Comparison of ENCODE assay signal across 19 cellular contexts in genomic region chr9:120376101-120376500, GRCh38.
"Had no signal": no experiment of that assay in that cellular context is flagged by ENCODE, and none has a peak within 500 bp of the region (broad histone marks: within the 10 kb centered on the region; RNA-seq: fewer than 3 reads in every experiment).

No MANE protein-coding gene starts in this region.

- H3K9me3 ChIP-seq: ovary, right lobe of liver, thoracic aorta had no signal

- H3K27me3 ChIP-seq: heart right ventricle, hepatocyte, ovary, right atrium auricular region, right lobe of liver, suprapubic skin, tibial artery, uterus had no signal

- DNase-seq: heart right ventricle; left ventricle myocardium inferior; naive thymus-derived CD8-positive, alpha-beta T cell; ovary; right lobe of liver; stimulated activated CD4-positive, alpha-beta T cell treated with anti-CD3 and anti-CD28 coated beads, Interleukin-12 subunit alpha, Interleukin-12 subunit beta, amount 100 ng/mL, for 4 hours; stimulated activated CD4-positive, alpha-beta T cell treated with anti-CD3 and anti-CD28 coated beads, Interleukin-15, amount 100 ng/mL, for 24 hours; stimulated activated CD4-positive, alpha-beta T cell treated with anti-CD3 and anti-CD28 coated beads, Interleukin-2, amount 100 ng/mL, for 24 hours; stimulated activated CD4-positive, alpha-beta T cell treated with anti-CD3 and anti-CD28 coated beads, Interleukin-4, amount 100 ng/mL, for 1 hour; stimulated activated naive B cell treated with anti-CD40 and anti-IgM and Interleukin-4, amounts not matched to agents 10 μg/mL and 1 μg/mL and 100 μg/mL, for 72 hours; tibial artery; trophoblast cell; uterus had no signal

- H3K4me1 ChIP-seq: heart right ventricle, left ventricle myocardium inferior, right atrium auricular region, right lobe of liver, suprapubic skin, tibial artery, uterus had no signal

- H3K27ac ChIP-seq: heart right ventricle, hepatocyte, left ventricle myocardium inferior, ovary, right atrium auricular region, right lobe of liver, skin epidermis, suprapubic skin, thoracic aorta, tibial artery, uterus had no signal

- H3K36me3 ChIP-seq: heart right ventricle, left ventricle myocardium inferior, ovary, right atrium auricular region, right lobe of liver, suprapubic skin, thoracic aorta, uterus had no signal

- H3K4me3 ChIP-seq: heart right ventricle, hepatocyte, left ventricle myocardium inferior, lung, ovary, right atrium auricular region, right lobe of liver, skin epidermis, suprapubic skin, thoracic aorta, tibial artery, uterus had no signal

- H3K79me2 ChIP-seq: hepatocyte had no signal

- H2AFZ ChIP-seq: hepatocyte had no signal

- H3K4me2 ChIP-seq: hepatocyte had no signal

- ATAC-seq: heart right ventricle; naive thymus-derived CD8-positive, alpha-beta T cell; right lobe of liver; stimulated activated naive B cell treated with anti-CD40 and anti-IgM and Interleukin-4, amounts not matched to agents 10 μg/mL and 1 μg/mL and 100 μg/mL, for 72 hours had no signal
